In genomic region chr16:54503436-54503835, GRCh38 we compare ENCODE assay signal across 22 cellular contexts.
DNase-seq lines count a peak whose midpoint lies in the region; ATAC-seq and TF ChIP-seq lines count a peak whose summit lies in the region.
"Had no signal": no experiment of that assay in that cellular context is flagged by ENCODE, and none has a peak within 500 bp of the region (broad histone marks: within the 10 kb centered on the region; RNA-seq: fewer than 3 reads in every experiment).

No MANE protein-coding gene starts in this region.

- H3K27me3 ChIP-seq in gastrocnemius medialis: no peaks in the 10 kb centered on the region
- H3K27me3 ChIP-seq: left lung, neural progenitor cell, Peyer's patch had no signal

- H3K4me1 ChIP-seq in gastrocnemius medialis: peaks cover 8 to 17% of the 10 kb centered on the region in 2 donors
- H3K4me1 ChIP-seq: Caco-2, spleen, uterus had no signal

- DNase-seq in NCI-H2171 treated with DMSO at 0.1 percent for 48 hours (lab: John Stamatoyannopoulos, UW): peak; percentile 30
- no peak for DNase-seq in NCI-H2171 (lab: John Stamatoyannopoulos, UW)
- peak; percentile 35 for DNase-seq in NCI-H1694 treated with DMSO at 0.1 percent for 48 hours (lab: John Stamatoyannopoulos, UW)
- peak; percentile 87 for DNase-seq in fibroblast of peridontal ligament (ENCODE audit: extremely low read depth)
- DNase-seq in gastrocnemius medialis: no peak
- no peak for DNase-seq in SKM-1 treated with dmso at 0.1 percent for 144 hours (lab: John Stamatoyannopoulos, UW; ENCODE audit: unreplicated experiment)
- DNase-seq in NCI-H2196 treated with DMSO at 0.1 percent for 48 hours (lab: John Stamatoyannopoulos, UW; ENCODE audit: unreplicated experiment): no peak
- DNase-seq: 8988T; activated CD4-positive, alpha-beta T cell treated with anti-CD3 and anti-CD28 coated beads, Interleukin-2, amount 50 U/mL, for 1 hour; activated effector memory CD4-positive, alpha-beta T cell treated with anti-CD3 and anti-CD28 coated beads, Interleukin-2, amount 50 U/mL, for 16 hours; Caco-2; left lung; NCI-H1436 treated with DMSO at 0.1 percent for 48 hours; NCI-H2227 treated with DMSO at 0.1 percent for 48 hours; Peyer's patch; spleen; stimulated activated CD4-positive, alpha-beta T cell treated with anti-CD3 and anti-CD28 coated beads, Interleukin-4, amount 100 ng/mL, for 24 hours; stimulated activated naive CD8-positive, alpha-beta T cell treated with anti-CD3 and anti-CD28 coated beads, Interleukin-15, amount 100 ng/mL, for 72 hours; uterus had no signal

- H3K9me3 ChIP-seq in gastrocnemius medialis: no peaks in the 10 kb centered on the region
- H3K9me3 ChIP-seq: Caco-2, Peyer's patch, uterus had no signal

- H3K36me3 ChIP-seq in gastrocnemius medialis: no peaks in the 10 kb centered on the region
- H3K36me3 ChIP-seq: left lung, neural progenitor cell, Peyer's patch, spleen, uterus had no signal

- intact Hi-C loops in gastrocnemius medialis (cut with DNase I; ENCODE audit: low total_unique reads): no loop called here

- no peak for TF ChIP-seq CTCF in gastrocnemius medialis (IDR thresholded peaks at IDR 0.05 in 4 of 5, conservative IDR thresholded peaks at IDR 0.05 in 1 of 5)

- H3K27ac ChIP-seq in gastrocnemius medialis: no peak overlapping the region
- H3K27ac ChIP-seq: left lung, neural progenitor cell, Peyer's patch, spleen, VCaP had no signal

- in situ Hi-C loops in gastrocnemius medialis (cut with MboI; ENCODE audit: low sequenced_read_pairs in 4 of 4): no loop called here

- H3K4me3 ChIP-seq in gastrocnemius medialis: no peak overlapping the region
- H3K4me3 ChIP-seq: left lung, neural progenitor cell, Peyer's patch, spleen, uterus had no signal

- peak; percentile 66 to 78 for ATAC-seq in gastrocnemius medialis
- no peak for ATAC-seq in GM18517 (IDR thresholded peaks at IDR 0.05; ENCODE audit: unreplicated experiment)
- ATAC-seq: stimulated activated naive CD8-positive, alpha-beta T cell treated with anti-CD3 and anti-CD28 coated beads, Interleukin-15, amount 100 ng/mL, for 72 hours had no signal

- TF ChIP-seq POLR2A in gastrocnemius medialis (IDR thresholded peaks at IDR 0.05): no peak

Comparison
In these comparisons a context has a peak if more than half of its experiments do, and no peak if none do; other contexts are left out.
1. DNase-seq: peak in NCI-H2171 treated with DMSO at 0.1 percent for 48 hours (single experiment), NCI-H1694 treated with DMSO at 0.1 percent for 48 hours (single experiment) and fibroblast of peridontal ligament (single experiment); none in NCI-H2171 (single experiment), gastrocnemius medialis (0 of 2), SKM-1 treated with dmso at 0.1 percent for 144 hours (single experiment) and NCI-H2196 treated with DMSO at 0.1 percent for 48 hours (single experiment).